In the genomic region with DNA sequence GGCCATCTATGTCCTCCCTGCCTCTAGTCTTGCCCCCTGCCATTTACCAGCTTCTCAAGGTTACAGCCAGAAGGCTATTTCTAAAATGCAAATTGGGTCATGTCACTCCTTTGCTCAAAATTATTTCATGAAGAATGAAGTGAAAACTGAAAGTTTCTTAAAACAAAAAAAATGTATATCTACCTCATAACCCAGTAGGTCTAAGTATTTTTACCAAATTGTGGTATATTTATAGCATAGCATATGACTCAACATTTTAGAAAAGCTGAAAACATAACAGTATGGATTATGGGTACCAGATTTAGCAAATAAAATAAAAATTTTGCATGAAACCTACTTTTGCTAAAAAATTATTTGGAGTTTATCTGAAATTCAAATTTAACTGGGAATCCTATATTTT, we compare ENCODE assay signal across 17 cellular contexts.
DNase-seq lines count a peak whose midpoint lies in the region; ATAC-seq lines count a peak whose summit lies in the region.
"Had no signal": no experiment of that assay in that cellular context is flagged by ENCODE, and none has a peak within 500 bp of the region (broad histone marks: within the 10 kb centered on the region; RNA-seq: fewer than 3 reads in every experiment).

No MANE protein-coding gene starts in this region.

- DNase-seq in mucosa of gallbladder (ENCODE audit: low spot score) (no peak), putamen (ENCODE audit: low spot score) (no peak), NOMO-1 (lab: John Stamatoyannopoulos, UW; ENCODE audit: unreplicated experiment in 2 of 2) (no peak), NCI-H1092 (lab: John Stamatoyannopoulos, UW) (no peak)
- DNase-seq: CD4-positive, CD25-positive, alpha-beta regulatory T cell; EL; GF-D8; NCI-H1417 treated with DMSO at 0.1 percent for 48 hours; NCI-H187; NCI-H446 treated with DMSO at 0.1 percent for 48 hours; NCI-H526 treated with DMSO at 0.1 percent for 48 hours; SHP77 treated with DMSO at 0.1 percent for 48 hours; SK-N-SH had no signal

- ATAC-seq in GM19351 (IDR thresholded peaks at IDR 0.05; ENCODE audit: unreplicated experiment) (peak; percentile 60), HG02623 (IDR thresholded peaks at IDR 0.05; ENCODE audit: unreplicated experiment) (peak; percentile 41), HG03432 (IDR thresholded peaks at IDR 0.05; ENCODE audit: unreplicated experiment) (peak; percentile 49)
- ATAC-seq: GM23338 had no signal
